ENCODE assay signal across 9 cellular contexts in the genomic region with DNA sequence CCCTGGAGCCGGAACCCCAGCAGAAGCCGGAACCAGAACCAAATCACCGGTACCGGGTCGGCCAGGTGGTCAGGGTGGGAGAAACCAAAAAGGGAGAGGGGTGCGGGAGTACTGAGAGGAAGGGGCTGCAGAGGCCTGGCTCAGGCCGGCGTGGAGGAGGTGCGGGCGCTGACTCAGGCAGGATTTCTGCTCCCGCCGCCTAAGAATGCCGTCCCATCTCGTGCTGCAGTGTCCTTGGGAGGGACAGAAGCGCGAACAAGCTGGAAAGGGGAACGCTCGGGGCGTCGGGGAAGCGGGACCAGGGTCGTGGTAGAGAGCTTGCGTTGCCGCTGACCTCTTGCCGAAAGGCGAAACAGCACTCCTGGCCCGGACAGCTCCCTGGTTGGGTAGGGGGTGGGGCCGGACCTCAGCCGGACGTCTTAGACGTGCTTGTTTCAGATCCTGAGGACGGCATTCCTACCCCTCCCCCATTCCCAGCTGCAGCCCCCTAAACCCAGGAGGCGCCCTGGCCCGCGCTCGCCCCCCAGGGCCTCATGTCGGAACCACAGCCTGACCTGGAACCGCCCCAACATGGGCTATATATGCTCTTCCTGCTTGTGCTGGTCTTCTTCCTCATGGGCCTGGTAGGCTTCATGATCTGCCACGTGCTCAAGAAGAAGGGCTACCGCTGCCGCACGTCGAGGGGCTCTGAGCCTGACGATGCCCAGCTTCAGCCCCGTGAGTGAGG. TPM values are rescaled to one million over a fixed set of nuclear protein-coding genes. Genes with fewer than 3 reads are reported as not detected.
A peak's percentile ranks its signal among the peaks of the same experiment; 100 is the strongest.
DNase-seq lines count a peak whose midpoint lies in the region; ATAC-seq, FAIRE-seq and TF ChIP-seq lines count a peak whose summit lies in the region.
"Had no signal": no experiment of that assay in that cellular context is flagged by ENCODE, and none has a peak within 500 bp of the region (broad histone marks: within the 10 kb centered on the region; RNA-seq: fewer than 3 reads in every experiment).

No MANE protein-coding gene starts in this region.

- TF ChIP-seq CTCF in GM12872 (IDR thresholded peaks at IDR 0.05; ENCODE audit: insufficient read depth, low read depth, low read length): peak; percentile 64
- no peak for TF ChIP-seq CTCF in foreskin fibroblast (IDR thresholded peaks at IDR 0.05; ENCODE audit: low read depth, low read length)
- peak; percentile 57 for TF ChIP-seq CTCF in neural progenitor cell (IDR thresholded peaks at IDR 0.05)

- H3K27ac Mint-ChIP-seq in activated T-helper 17 cell treated with anti-CD3 and anti-CD28 coated beads, Interleukin-2, amount 50 U/mL, for 72 hours: peak overlapping the region; percentile 84
- no peak overlapping the region for H3K27ac Mint-ChIP-seq in neural progenitor cell

- H3K36me3 Mint-ChIP-seq in activated T-helper 17 cell treated with anti-CD3 and anti-CD28 coated beads, Interleukin-2, amount 50 U/mL, for 72 hours (ENCODE audit: low read depth): peaks cover 74% of the 10 kb centered on the region
- H3K36me3 Mint-ChIP-seq in neural progenitor cell: peaks cover 7% of the 10 kb centered on the region

- no peak for FAIRE-seq in urothelium cell line (lab: Jason Lieb, UNC)
- FAIRE-seq: islet of Langerhans had no signal

- no peak overlapping the region for H3K27ac ChIP-seq in neural progenitor cell

- H3K27me3 ChIP-seq in neural progenitor cell: peaks cover 16% of the 10 kb centered on the region

- peaks cover 48% of the 10 kb centered on the region for H3K4me1 Mint-ChIP-seq in activated T-helper 17 cell treated with anti-CD3 and anti-CD28 coated beads, Interleukin-2, amount 50 U/mL, for 72 hours
- peaks cover 25% of the 10 kb centered on the region for H3K4me1 Mint-ChIP-seq in neural progenitor cell

- H3K4me1 ChIP-seq in neural progenitor cell: peaks cover 5% of the 10 kb centered on the region

- H3K9me3 ChIP-seq in neural progenitor cell (ENCODE audit: low read depth): no peaks in the 10 kb centered on the region

- H3F3A ChIP-seq in neural progenitor cell (ENCODE audit: low read depth): peaks cover 9% of the 10 kb centered on the region

- peak; percentile 62 for DNase-seq in RKO (ENCODE audit: low spot score)
- DNase-seq in foreskin fibroblast: peak in 1 of 2 donors; percentile 75
- DNase-seq in neural progenitor cell (ENCODE audit: low spot score): peak; percentile 94
- DNase-seq in urothelium cell line (ENCODE audit: low spot score): peak; percentile 54

- H3K4me3 Mint-ChIP-seq in activated T-helper 17 cell treated with anti-CD3 and anti-CD28 coated beads, Interleukin-2, amount 50 U/mL, for 72 hours: peak overlapping the region; percentile 92
- peak overlapping the region; percentile 84 for H3K4me3 Mint-ChIP-seq in neural progenitor cell

- H4K20me1 ChIP-seq in neural progenitor cell (ENCODE audit: low read depth): peaks cover 45% of the 10 kb centered on the region

- ATAC-seq in HG03064 (IDR thresholded peaks at IDR 0.05; ENCODE audit: low read depth, unreplicated experiment) (peak; percentile 18), HG02759 (IDR thresholded peaks at IDR 0.05; ENCODE audit: unreplicated experiment) (no peak)
- ATAC-seq in activated T-helper 17 cell treated with anti-CD3 and anti-CD28 coated beads, Interleukin-2, amount 50 U/mL, for 72 hours (replicated peaks): peak; percentile 13

- H3K27me3 Mint-ChIP-seq in activated T-helper 17 cell treated with anti-CD3 and anti-CD28 coated beads, Interleukin-2, amount 50 U/mL, for 72 hours: no peaks in the 10 kb centered on the region
- no peaks in the 10 kb centered on the region for H3K27me3 Mint-ChIP-seq in neural progenitor cell (ENCODE audit: insufficient read depth, low read depth)

- no peaks in the 10 kb centered on the region for H3K9me3 Mint-ChIP-seq in activated T-helper 17 cell treated with anti-CD3 and anti-CD28 coated beads, Interleukin-2, amount 50 U/mL, for 72 hours
- H3K9me3 Mint-ChIP-seq in neural progenitor cell: no peaks in the 10 kb centered on the region

- no peak overlapping the region for H3K9ac ChIP-seq in neural progenitor cell

- H3K4me3 ChIP-seq in foreskin fibroblast (ENCODE audit: low read depth in 1 of 2, low read length in 2 of 2) (peak overlapping the region; percentile 83 to 89), neural progenitor cell (peak overlapping the region; percentile 80)

- H3K79me2 ChIP-seq in neural progenitor cell (ENCODE audit: low read depth): peaks cover 37% of the 10 kb centered on the region

- peak overlapping the region; percentile 96 for H3K4me2 ChIP-seq in neural progenitor cell

- H3K36me3 ChIP-seq in neural progenitor cell: no peaks in the 10 kb centered on the region

- H2AFZ ChIP-seq in neural progenitor cell (replicated peaks): peak overlapping the region; percentile 91

RNA-seq across cellular contexts. Expression of gene RELL2, which starts 1.1 kb away (rescaled TPM):
- 10 to 100 TPM; 16.5 to 29.9 TPM for total RNA-seq in activated T-helper 17 cell treated with anti-CD3 and anti-CD28 coated beads, Interleukin-2, amount 50 U/mL, for 72 hours
- 0.30 and 3.9 TPM in 2 replicates for total RNA-seq in neural progenitor cell (ENCODE audit: low replicate concordance)

RNA-seq across cellular contexts. Expression of gene HDAC3, which starts 1.2 kb away (rescaled TPM):
- total RNA-seq in activated T-helper 17 cell treated with anti-CD3 and anti-CD28 coated beads, Interleukin-2, amount 50 U/mL, for 72 hours: 100 to 1,000 TPM; 123 to 174 TPM
- total RNA-seq in neural progenitor cell (ENCODE audit: low replicate concordance): 57.3 and 83.2 TPM in 2 replicates

RNA-seq across cellular contexts. Expression of gene FCHSD1, which starts 13.4 kb away (rescaled TPM):
- 100 to 1,000 TPM in 1 of 2 donors, 10 to 100 TPM in 1; 38.7 to 113 TPM for total RNA-seq in activated T-helper 17 cell treated with anti-CD3 and anti-CD28 coated beads, Interleukin-2, amount 50 U/mL, for 72 hours
- 8.7 and 17.6 TPM in 2 replicates for total RNA-seq in neural progenitor cell (ENCODE audit: low replicate concordance)

RNA-seq across cellular contexts. Expression of gene DIAPH1, which starts 19.1 kb away (rescaled TPM):
- total RNA-seq in activated T-helper 17 cell treated with anti-CD3 and anti-CD28 coated beads, Interleukin-2, amount 50 U/mL, for 72 hours: 100 to 1,000 TPM; 186 to 268 TPM
- 20.4 and 30.8 TPM in 2 replicates for total RNA-seq in neural progenitor cell (ENCODE audit: low replicate concordance)

RNA-seq across cellular contexts. Expression of gene ARAP3, which starts 44.2 kb away (rescaled TPM):
- total RNA-seq in activated T-helper 17 cell treated with anti-CD3 and anti-CD28 coated beads, Interleukin-2, amount 50 U/mL, for 72 hours: 10 to 100 TPM in 1 of 2 donors, 1 to 10 TPM in 1; 7.1 to 19.6 TPM
- 7.6 and 17.0 TPM in 2 replicates for total RNA-seq in neural progenitor cell (ENCODE audit: low replicate concordance)
